ENCODE assay signal across 15 cellular contexts in the genomic region with DNA sequence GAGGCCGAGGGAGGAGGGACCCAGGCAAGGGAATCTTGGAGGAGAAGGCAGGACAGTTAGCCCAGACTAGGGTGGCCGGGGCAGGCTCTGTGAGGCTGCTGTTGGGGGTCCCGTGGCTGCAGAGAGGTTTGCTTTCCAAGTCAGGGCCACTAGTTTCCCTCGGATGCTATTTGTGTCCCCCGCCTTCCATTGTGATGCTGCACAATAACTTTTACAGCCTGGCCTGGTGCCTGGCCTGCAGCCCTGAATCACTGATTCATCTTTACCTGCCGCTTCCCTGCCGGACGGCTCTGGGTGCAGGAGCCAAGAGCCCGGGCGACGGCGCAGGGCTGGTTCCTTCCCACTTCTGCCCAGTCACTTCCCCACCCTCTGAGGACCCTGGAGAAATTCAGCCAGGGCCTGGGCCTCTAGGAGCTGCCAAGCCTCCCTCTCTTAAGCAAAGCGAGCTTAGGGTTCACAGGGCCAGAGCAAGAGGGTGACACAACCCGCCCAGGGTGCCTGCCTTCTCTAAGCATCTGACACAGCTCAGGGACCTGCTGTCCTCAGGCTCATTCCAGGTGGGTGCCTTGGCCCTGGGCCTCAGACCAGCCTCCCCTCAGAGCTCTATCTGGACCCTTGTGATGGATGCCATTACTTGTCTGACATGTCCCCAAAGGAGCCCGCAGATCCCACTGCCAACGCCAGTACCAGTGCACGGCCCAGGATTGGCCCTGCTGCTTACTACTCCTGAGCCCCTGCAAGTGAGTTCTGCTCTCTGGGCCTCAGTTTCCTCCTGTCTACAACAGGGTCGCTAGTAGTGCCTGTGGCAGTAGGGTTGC.
DNase-seq lines count a peak whose midpoint lies in the region; ATAC-seq and TF ChIP-seq lines count a peak whose summit lies in the region.
"Had no signal": no experiment of that assay in that cellular context is flagged by ENCODE, and none has a peak within 500 bp of the region (broad histone marks: within the 10 kb centered on the region; RNA-seq: fewer than 3 reads in every experiment).

No MANE protein-coding gene starts in this region.

- TF ChIP-seq CTCF in Panc1 (IDR thresholded peaks at IDR 0.05) (no peak), brain (conservative IDR thresholded peaks at IDR 0.05) (no peak), left lung (IDR thresholded peaks at IDR 0.05) (no peak)

- peak overlapping the region in 1 of 5 experiments; percentile 19 for H3K4me3 Mint-ChIP-seq in brain
- H3K4me3 Mint-ChIP-seq in stimulated activated memory B cell treated with anti-CD40 and anti-IgM and Interleukin-4, amounts not matched to agents 10 μg/mL and 1 μg/mL and 100 μg/mL, for 72 hours: no peak overlapping the region
- no peak overlapping the region for H3K4me3 Mint-ChIP-seq in activated naive CD4-positive, alpha-beta T cell treated with anti-CD3 and anti-CD28 coated beads for 36 hours
- H3K4me3 Mint-ChIP-seq: CD8-positive, alpha-beta memory T cell had no signal

- peak overlapping the region; percentile 49 to 86 (median 74) for H3K27ac Mint-ChIP-seq in brain
- H3K27ac Mint-ChIP-seq in stimulated activated memory B cell treated with anti-CD40 and anti-IgM and Interleukin-4, amounts not matched to agents 10 μg/mL and 1 μg/mL and 100 μg/mL, for 72 hours: no peak overlapping the region
- H3K27ac Mint-ChIP-seq in activated naive CD4-positive, alpha-beta T cell treated with anti-CD3 and anti-CD28 coated beads for 36 hours: no peak overlapping the region
- H3K27ac Mint-ChIP-seq: CD8-positive, alpha-beta memory T cell had no signal

- POLR2A ChIA-PET in Panc1 (lab: Charles Lee): no interaction called here

- peaks cover 52% of the 10 kb centered on the region for H3K4me1 Mint-ChIP-seq in brain
- no peaks in the 10 kb centered on the region for H3K4me1 Mint-ChIP-seq in stimulated activated memory B cell treated with anti-CD40 and anti-IgM and Interleukin-4, amounts not matched to agents 10 μg/mL and 1 μg/mL and 100 μg/mL, for 72 hours
- no peaks in the 10 kb centered on the region for H3K4me1 Mint-ChIP-seq in activated naive CD4-positive, alpha-beta T cell treated with anti-CD3 and anti-CD28 coated beads for 36 hours (ENCODE audit: low read depth)
- H3K4me1 Mint-ChIP-seq: CD8-positive, alpha-beta memory T cell had no signal

- no peak overlapping the region for H3K27ac ChIP-seq in Panc1 (ENCODE audit: low read length)
- peak overlapping the region; percentile 13 to 26 for H3K27ac ChIP-seq in left lung

- H3K9me3 ChIP-seq in Panc1 (ENCODE audit: control insufficient read depth, insufficient read depth, low read depth, low read length) (no peaks in the 10 kb centered on the region), left lung (peaks cover 0 to 1% of the 10 kb centered on the region in 2 donors)

- H3K4me1 ChIP-seq in Panc1 (ENCODE audit: control insufficient read depth, insufficient read depth, low read length) (no peaks in the 10 kb centered on the region), left lung (peaks cover 0 to 9% of the 10 kb centered on the region in 2 donors)

- peaks cover 7 to 15% (median 9%) of the 10 kb centered on the region in 5 experiments for H3K9me3 Mint-ChIP-seq in brain
- peaks cover 6% of the 10 kb centered on the region for H3K9me3 Mint-ChIP-seq in stimulated activated memory B cell treated with anti-CD40 and anti-IgM and Interleukin-4, amounts not matched to agents 10 μg/mL and 1 μg/mL and 100 μg/mL, for 72 hours
- no peaks in the 10 kb centered on the region for H3K9me3 Mint-ChIP-seq in activated naive CD4-positive, alpha-beta T cell treated with anti-CD3 and anti-CD28 coated beads for 36 hours

- ATAC-seq in Panc1 (0 out of 2 replicates have a peak, but pooled peaks have one; percentile 54), left lung (no peak)
- ATAC-seq in stimulated activated memory B cell treated with anti-CD40 and anti-IgM and Interleukin-4, amounts not matched to agents 10 μg/mL and 1 μg/mL and 100 μg/mL, for 72 hours: peak; percentile 24

- CTCF ChIA-PET in Panc1 (lab: Charles Lee): no interaction called here
- CTCF ChIA-PET in activated naive CD4-positive, alpha-beta T cell treated with anti-CD3 and anti-CD28 coated beads for 36 hours (lab: Charles Lee): no interaction called here

- H3K27me3 Mint-ChIP-seq in brain: peaks cover 7% of the 10 kb centered on the region
- H3K27me3 Mint-ChIP-seq in stimulated activated memory B cell treated with anti-CD40 and anti-IgM and Interleukin-4, amounts not matched to agents 10 μg/mL and 1 μg/mL and 100 μg/mL, for 72 hours: no peaks in the 10 kb centered on the region
- no peaks in the 10 kb centered on the region for H3K27me3 Mint-ChIP-seq in activated naive CD4-positive, alpha-beta T cell treated with anti-CD3 and anti-CD28 coated beads for 36 hours (ENCODE audit: low read depth)

- H3K4me3 ChIP-seq in Panc1 (ENCODE audit: low read depth in 2 of 2, low read length in 2 of 2) (no peak overlapping the region), left lung (no peak overlapping the region)
- H3K4me3 ChIP-seq: breast epithelium had no signal

- H3K27me3 ChIP-seq in Panc1 (ENCODE audit: control insufficient read depth, insufficient read depth, low read length): no peaks in the 10 kb centered on the region
- no peaks in the 10 kb centered on the region for H3K27me3 ChIP-seq in left lung
- H3K27me3 ChIP-seq: breast epithelium had no signal

- DNase-seq in Panc1 (ENCODE audit: low read depth, low spot score): no peak
- DNase-seq in left lung: no peak
- no peak for DNase-seq in activated naive CD4-positive, alpha-beta T cell treated with anti-CD3 and anti-CD28 coated beads for 36 hours
- DNase-seq in C1 segment of cervical spinal cord (lab: John Stamatoyannopoulos, UW): no peak
- no peak for DNase-seq in cerebellar nuclear complex (lab: John Stamatoyannopoulos, UW)
- DNase-seq: activated CD4-positive, CD25-positive, alpha-beta regulatory T cell treated with anti-CD3 and anti-CD28 coated beads, Interleukin-2, amount 50 U/mL, for 72 hours; CD8-positive, alpha-beta memory T cell; erythroblast; GF-D8; midbrain; stimulated activated CD4-positive, alpha-beta T cell treated with anti-CD3 and anti-CD28 coated beads, Interleukin-4, amount 100 ng/mL, for 4 hours; stimulated activated naive CD4-positive, alpha-beta T cell treated with Interleukin-2 at 50 U/mL for 16 hours had no signal

- BruUV-seq in Panc1 (replicated peaks; lab: Mats Ljungman, UMichigan): no TSS peak

- in situ Hi-C loops in Panc1 (cut with HindIII; ENCODE audit: low pct_unique_long_range_greater_than_20kb, low sequenced_read_pairs): no loop called here

- H3K36me3 Mint-ChIP-seq in brain: peaks cover 12% of the 10 kb centered on the region
- H3K36me3 Mint-ChIP-seq in stimulated activated memory B cell treated with anti-CD40 and anti-IgM and Interleukin-4, amounts not matched to agents 10 μg/mL and 1 μg/mL and 100 μg/mL, for 72 hours: no peaks in the 10 kb centered on the region
- H3K36me3 Mint-ChIP-seq in activated naive CD4-positive, alpha-beta T cell treated with anti-CD3 and anti-CD28 coated beads for 36 hours (ENCODE audit: low read depth): no peaks in the 10 kb centered on the region
- H3K36me3 Mint-ChIP-seq: CD8-positive, alpha-beta memory T cell had no signal

- intact Hi-C loops in Panc1 (cut with micrococcal nuclease; ENCODE audit: unreplicated experiment) (no loop called here), left lung (cut with DNase I) (no loop called here)
- intact Hi-C loops in activated naive CD4-positive, alpha-beta T cell treated with anti-CD3 and anti-CD28 coated beads for 36 hours (cut with micrococcal nuclease): no loop called here

- H3K36me3 ChIP-seq in Panc1 (ENCODE audit: control insufficient read depth, insufficient read depth, low read length): no peaks in the 10 kb centered on the region
- H3K36me3 ChIP-seq in left lung: no peaks in the 10 kb centered on the region
- H3K36me3 ChIP-seq: breast epithelium had no signal

Comparison
In these comparisons a context has a peak if more than half of its experiments do, and no peak if none do; other contexts are left out.
1. H3K27ac Mint-ChIP-seq: peak in brain (5 of 5); none in stimulated activated memory B cell treated with anti-CD40 and anti-IgM and Interleukin-4, amounts not matched to agents 10 μg/mL and 1 μg/mL and 100 μg/mL, for 72 hours (single experiment) and activated naive CD4-positive, alpha-beta T cell treated with anti-CD3 and anti-CD28 coated beads for 36 hours (single experiment).